Comparison of ENCODE assay signal across 1 cellular context in genomic region chr12:53378222-53378621, GRCh38.
A peak's percentile ranks its signal among the peaks of the same experiment; 100 is the strongest.
TF ChIP-seq lines count a peak whose summit lies in the region.

No MANE protein-coding gene starts in this region.

TF ChIP-seq in K562, 482 proteins besides CTCF, POLR2A, EP300 and RAD21:
- TF ChIP-seq ZNF75A (CRISPR knock-in tag; IDR thresholded peaks at IDR 0.05): no peak
- no peak for TF ChIP-seq PTBP1 (IDR thresholded peaks at IDR 0.05; ENCODE audit: low read depth, low read length)
- 0 out of 4 replicates have a peak, but pooled peaks of 1 of the 2 experiments have one; percentile 13 for TF ChIP-seq HDAC1 (IDR thresholded peaks at IDR 0.05)
- TF ChIP-seq TCF7L2 (IDR thresholded peaks at IDR 0.05; ENCODE audit: low read depth, low read length): no peak
- no peak for TF ChIP-seq BDP1 (IDR thresholded peaks at IDR 0.05; ENCODE audit: insufficient read depth, insufficient read length)
- TF ChIP-seq, protein P1, sequence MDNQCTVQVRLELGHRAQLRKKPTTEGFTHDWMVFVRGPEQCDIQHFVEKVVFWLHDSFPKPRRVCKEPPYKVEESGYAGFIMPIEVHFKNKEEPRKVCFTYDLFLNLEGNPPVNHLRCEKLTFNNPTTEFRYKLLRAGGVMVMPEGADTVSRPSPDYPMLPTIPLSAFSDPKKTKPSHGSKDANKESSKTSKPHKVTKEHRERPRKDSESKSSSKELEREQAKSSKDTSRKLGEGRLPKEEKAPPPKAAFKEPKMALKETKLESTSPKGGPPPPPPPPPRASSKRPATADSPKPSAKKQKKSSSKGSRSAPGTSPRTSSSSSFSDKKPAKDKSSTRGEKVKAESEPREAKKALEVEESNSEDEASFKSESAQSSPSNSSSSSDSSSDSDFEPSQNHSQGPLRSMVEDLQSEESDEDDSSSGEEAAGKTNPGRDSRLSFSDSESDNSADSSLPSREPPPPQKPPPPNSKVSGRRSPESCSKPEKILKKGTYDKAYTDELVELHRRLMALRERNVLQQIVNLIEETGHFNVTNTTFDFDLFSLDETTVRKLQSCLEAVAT (IDR thresholded peaks at IDR 0.05): peak in 1 of 2 experiments; percentile 64; a peak in 2 of 4 replicates
- no peak for TF ChIP-seq ETV1 (tag; conservative IDR thresholded peaks at IDR 0.05; ENCODE audit: low read depth)
- TF ChIP-seq MAFK (IDR thresholded peaks at IDR 0.05; ENCODE audit: low read length): no peak
- no peak for TF ChIP-seq NEUROD1 (IDR thresholded peaks at IDR 0.05; ENCODE audit: borderline replicate concordance, low read depth, low read length, partially characterized antibody)
- TF ChIP-seq TEAD1 (CRISPR knock-in tag; IDR thresholded peaks at IDR 0.05): peak in 1 of 2 experiments; percentile 14; a peak in 1 of 4 replicates
- no peak for TF ChIP-seq POLR2AphosphoS5 (IDR thresholded peaks at IDR 0.05; ENCODE audit: control insufficient read depth, insufficient read depth, low read depth, low read length)
- TF ChIP-seq BHLHE40 (IDR thresholded peaks at IDR 0.05; ENCODE audit: low read length): no peak
- no peak for TF ChIP-seq TCF7 (IDR thresholded peaks at IDR 0.05; ENCODE audit: borderline replicate concordance)
- TF ChIP-seq DIDO1 (tag; IDR thresholded peaks at IDR 0.05; ENCODE audit: low read depth): no peak
- no peak for TF ChIP-seq SMAD1 (IDR thresholded peaks at IDR 0.05; ENCODE audit: low read depth, low read length, partially characterized antibody)
TF ChIP-seq in K562: peak in this region for 3.
